Comparison of ENCODE assay signal across 37 cellular contexts in the genomic region with DNA sequence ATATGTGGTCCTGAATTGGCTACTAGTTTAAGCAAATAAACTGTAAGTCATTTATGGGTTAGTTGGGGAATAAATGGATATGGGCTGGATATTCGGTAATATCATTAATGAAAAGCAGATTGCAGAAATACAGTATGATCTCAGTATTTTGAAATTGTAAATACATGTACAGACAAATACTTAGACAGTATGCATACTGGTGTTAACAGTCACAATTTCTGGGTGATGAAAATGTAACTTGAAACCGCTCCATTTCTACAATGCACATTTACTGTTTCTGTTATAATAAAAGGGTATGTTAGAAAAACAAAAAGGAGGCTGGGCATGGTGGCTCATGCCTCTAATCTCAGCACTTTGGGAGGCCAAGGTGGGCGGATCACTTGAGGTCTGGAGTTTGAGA. TPM values are rescaled to one million over a fixed set of nuclear protein-coding genes. Genes with fewer than 3 reads are reported as not detected.
"Had no signal": no experiment of that assay in that cellular context is flagged by ENCODE, and none has a peak within 500 bp of the region (broad histone marks: within the 10 kb centered on the region; RNA-seq: fewer than 3 reads in every experiment).

No MANE protein-coding gene starts in this region.

- H3K36me3 ChIP-seq: WERI-Rb-1 had no signal

- H3K27me3 ChIP-seq: ascending aorta, MG63, Peyer's patch had no signal

- H3K4me3 ChIP-seq: ascending aorta, MG63, Peyer's patch had no signal

- ATAC-seq: activated CD8-positive, alpha-beta memory T cell treated with anti-CD3 and anti-CD28 coated beads, Interleukin-2, amount 10 ng/mL, durations not matched to agents 7 days and 5 days; activated T-cell treated with anti-CD3 and anti-CD28 coated beads, Interleukin-2, amount 50 U/mL, for 72 hours; activated T-helper 17 cell treated with anti-CD3 and anti-CD28 coated beads, Interleukin-2, amount 50 U/mL, for 72 hours; PC-3; Right ventricle myocardium inferior had no signal

- DNase-seq: activated CD4-positive, alpha-beta memory T cell treated with anti-CD3 and anti-CD28 coated beads, Interleukin-2, amount 10 ng/mL, durations not matched to agents 7 days and 5 days; activated CD4-positive, alpha-beta T cell treated with anti-CD3 and anti-CD28 coated beads for 1 hour; activated CD4-positive, alpha-beta T cell treated with anti-CD3 and anti-CD28 coated beads for 48 hours; activated CD4-positive, CD25-positive, alpha-beta regulatory T cell; activated CD8-positive, alpha-beta memory T cell treated with anti-CD3 and anti-CD28 coated beads for 24 hours; activated CD8-positive, alpha-beta memory T cell treated with anti-CD3 and anti-CD28 coated beads, Interleukin-2, amount 10 ng/mL, durations not matched to agents 7 days and 5 days; activated CD8-positive, alpha-beta memory T cell treated with anti-CD3 and anti-CD28 coated beads, Interleukin-2, amount 50 U/mL, for 48 hours; activated effector memory CD4-positive, alpha-beta T cell treated with anti-CD3 and anti-CD28 coated beads, Interleukin-2, amount 50 U/mL, for 16 hours; activated naive CD4-positive, alpha-beta T cell; activated naive CD4-positive, alpha-beta T cell treated with anti-CD3 and anti-CD28 coated beads, Interleukin-2, amount 50 U/mL, for 16 hours; activated naive CD8-positive, alpha-beta T cell treated with anti-CD3 and anti-CD28 coated beads, Interleukin-2, amount 10 ng/mL, durations not matched to agents 7 days and 5 days; activated T-cell treated with anti-CD3 and anti-CD28 coated beads, Interleukin-2, amount 50 U/mL, for 72 hours; amygdala; cerebellar nuclear complex; Kasumi-1; KG1; MG63; NCI-H1048; NCI-H1105 treated with DMSO at 0.1 percent for 48 hours; NCI-H1436; NCI-H1694 treated with DMSO at 0.1 percent for 48 hours; NCI-H2029; NCI-H345; NCI-H524 treated with DMSO at 0.1 percent for 48 hours; PC-3; Peyer's patch; RPMI8226; SIG-M5; SW 1271; T-helper 1 cell; T-helper 2 cell; T-helper 9 cell; WERI-Rb-1 had no signal

RNA-seq across cellular contexts. Expression of a gene that starts 31.3 kb away (rescaled TPM):
- total RNA-seq: activated CD4-positive, alpha-beta memory T cell treated with anti-CD3 and anti-CD28 coated beads, Interleukin-2, amount 10 ng/mL, durations not matched to agents 7 days and 5 days; activated naive CD8-positive, alpha-beta T cell treated with anti-CD3 and anti-CD28 coated beads, Interleukin-2, amount 10 ng/mL, durations not matched to agents 7 days and 5 days; activated T-cell treated with anti-CD3 and anti-CD28 coated beads, Interleukin-2, amount 50 U/mL, for 72 hours; activated T-helper 17 cell treated with anti-CD3 and anti-CD28 coated beads, Interleukin-2, amount 50 U/mL, for 72 hours; ascending aorta; SK-MEL-5 had no signal
